21 cellular contexts compared by ENCODE assay signal in genomic region chr6:15593798-15594197, GRCh38.
DNase-seq lines count a peak whose midpoint lies in the region; ATAC-seq and TF ChIP-seq lines count a peak whose summit lies in the region.
"Had no signal": no experiment of that assay in that cellular context is flagged by ENCODE, and none has a peak within 500 bp of the region (broad histone marks: within the 10 kb centered on the region; RNA-seq: fewer than 3 reads in every experiment).

No MANE protein-coding gene starts in this region.

- no peak overlapping the region for H3K9ac ChIP-seq in fibroblast of lung (ENCODE audit: insufficient read depth, low read length)

- H3K4me1 ChIP-seq in SJCRH30, result peaks cover 28% of the 10 kb centered on the region
- H3K4me1 ChIP-seq in fibroblast of lung (ENCODE audit: control insufficient read depth, extremely low read depth, insufficient read depth, low read length), result no peaks in the 10 kb centered on the region
- peaks cover 8% of the 10 kb centered on the region for H3K4me1 ChIP-seq in right cardiac atrium (ENCODE audit: control insufficient read depth, insufficient read depth, low read length)
- H3K4me1 ChIP-seq: SJSA1 had no signal

- H3K4me2 ChIP-seq in fibroblast of lung (ENCODE audit: extremely low read depth, insufficient read depth, low read length), result no peak overlapping the region
- H3K4me2 ChIP-seq: GM23338, PC-9 had no signal

- no peak overlapping the region for H3K4me3 ChIP-seq in SJCRH30
- no peak overlapping the region for H3K4me3 ChIP-seq in fibroblast of lung (replicated peaks in 1 of 4; ENCODE audit: control extremely low read depth in 1 of 4, insufficient read depth in 1 of 4, low read depth in 3 of 4, low read length in 4 of 4)
- no peak overlapping the region for H3K4me3 ChIP-seq in right cardiac atrium (ENCODE audit: low read length)
- H3K4me3 ChIP-seq: GM23338, MG63, PC-9, SJSA1, spleen had no signal

- no peaks in the 10 kb centered on the region for H3K27me3 ChIP-seq in SJCRH30
- H3K27me3 ChIP-seq in fibroblast of lung (ENCODE audit: control insufficient read depth, insufficient read depth, low read length), result no peaks in the 10 kb centered on the region
- H3K27me3 ChIP-seq in right cardiac atrium (ENCODE audit: control insufficient read depth, insufficient read depth), result no peaks in the 10 kb centered on the region
- H3K27me3 ChIP-seq: MG63, SJSA1, spleen had no signal

- H3K36me3 ChIP-seq in SJCRH30 (no peaks in the 10 kb centered on the region), fibroblast of lung (ENCODE audit: control insufficient read depth, insufficient read depth, low read length) (no peaks in the 10 kb centered on the region)
- H3K36me3 ChIP-seq: MG63, SJSA1, spleen had no signal

- no peaks in the 10 kb centered on the region for H3K79me2 ChIP-seq in fibroblast of lung (ENCODE audit: control insufficient read depth, insufficient read depth, low read length)

- in situ Hi-C loops in G401 (cut with HindIII; ENCODE audit: low sequenced_read_pairs), result no loop called here

- TF ChIP-seq CTCF in fibroblast of lung (conservative IDR thresholded peaks at IDR 0.05 in 1 of 2, IDR thresholded peaks at IDR 0.05 in 1 of 2; ENCODE audit: low read depth in 1 of 2, low read length in 2 of 2), result no peak

- no peaks in the 10 kb centered on the region for H4K20me1 ChIP-seq in fibroblast of lung (ENCODE audit: control insufficient read depth, extremely low read depth, insufficient read depth, low read length)

- DNase-seq in G401 (ENCODE audit: low spot score) (peak; percentile 42), SJCRH30 (peak; percentile 59 to 71), fibroblast of lung (ENCODE audit: low read depth in 2 of 2) (peak; percentile 23 to 47), right cardiac atrium (no peak), COR-L47 (lab: John Stamatoyannopoulos, UW) (no peak)
- no peak for DNase-seq in activated CD4-positive, CD25-positive, alpha-beta regulatory T cell (lab: John Stamatoyannopoulos, UW)
- DNase-seq in stimulated activated CD4-positive, alpha-beta T cell treated with anti-CD3 and anti-CD28 coated beads, Interleukin-2, amount 100 ng/mL, for 48 hours, result no peak
- DNase-seq: activated CD4-positive, alpha-beta T cell treated with anti-CD3 and anti-CD28 coated beads for 48 hours; cortex of kidney; foreskin melanocyte; mammary epithelial cell; MG63; NCI-H345; PC-9; spleen; stimulated activated CD4-positive, alpha-beta T cell treated with anti-CD3 and anti-CD28 coated beads, Interleukin-4, amount 100 ng/mL, for 24 hours; stimulated activated naive CD4-positive, alpha-beta T cell treated with Interleukin-2 at 50 U/mL for 16 hours; T-helper 1 cell had no signal

- intact Hi-C loops in right cardiac atrium (cut with DNase I), result no loop called here

- H3K9me3 ChIP-seq in SJCRH30 (replicated peaks), result no peaks in the 10 kb centered on the region
- H3K9me3 ChIP-seq in fibroblast of lung (ENCODE audit: control insufficient read depth, insufficient read depth, low read depth, low read length), result no peaks in the 10 kb centered on the region
- no peaks in the 10 kb centered on the region for H3K9me3 ChIP-seq in right cardiac atrium (ENCODE audit: control insufficient read depth, low read length)
- H3K9me3 ChIP-seq: MG63, SJSA1, spleen had no signal

- ATAC-seq in right cardiac atrium (peak; percentile 57 to 79), GM18498 (IDR thresholded peaks at IDR 0.05; ENCODE audit: unreplicated experiment) (no peak)
- ATAC-seq: GM23338 had no signal

- H3K27ac ChIP-seq in SJCRH30 (peak overlapping the region; percentile 84), fibroblast of lung (ENCODE audit: insufficient read depth, low read length) (no peak overlapping the region), right cardiac atrium (ENCODE audit: low read length) (no peak overlapping the region)
- H3K27ac ChIP-seq: PC-9, SJSA1, spleen had no signal

- no peak overlapping the region for H2AFZ ChIP-seq in fibroblast of lung (ENCODE audit: low read length)
- H2AFZ ChIP-seq: GM23338, PC-9 had no signal

- WGBS in right cardiac atrium, result 54% methylated on average over 2 of the region's 2 CpGs

Comparison
In these comparisons a context has a peak if more than half of its experiments do, and no peak if none do; other contexts are left out.
1. DNase-seq: peak in G401 (single experiment), SJCRH30 (2 of 2) and fibroblast of lung (2 of 2); none in right cardiac atrium (0 of 3), activated CD4-positive, CD25-positive, alpha-beta regulatory T cell (0 of 4), stimulated activated CD4-positive, alpha-beta T cell treated with anti-CD3 and anti-CD28 coated beads, Interleukin-2, amount 100 ng/mL, for 48 hours (0 of 2) and COR-L47 (single experiment).